Comparison of ENCODE assay signal across 8 cellular contexts in genomic region chr7:7157177-7157886, GRCh38. TPM values are rescaled to one million over a fixed set of nuclear protein-coding genes. Genes with fewer than 3 reads are reported as not detected.
A peak's percentile ranks its signal among the peaks of the same experiment; 100 is the strongest.
DNase-seq lines count a peak whose midpoint lies in the region; ATAC-seq and TF ChIP-seq lines count a peak whose summit lies in the region.

No MANE protein-coding gene starts in this region.

- H3K36me3 Mint-ChIP-seq in activated T-helper 2 cell treated with anti-CD3 and anti-CD28 coated beads, Interferon-gamma antibody, Interleukin-2, Interleukin-4, amounts not matched to agents 10 μg/mL and 5 μg/mL and 100 μg/mL, durations not matched to agents 14 hours and 24 hours and 36 hours (ENCODE audit: low read depth), result peaks cover 41% of the 10 kb centered on the region
- H3K36me3 Mint-ChIP-seq in memory B cell, result peaks cover 19% of the 10 kb centered on the region

- ATAC-seq in GM18858 (IDR thresholded peaks at IDR 0.05; ENCODE audit: unreplicated experiment) (peak; percentile 83), HG02870 (IDR thresholded peaks at IDR 0.05; ENCODE audit: unreplicated experiment) (peak; percentile 88), memory B cell (ENCODE audit: low read depth) (peak; percentile 80)

- H3K4me3 Mint-ChIP-seq in activated T-helper 2 cell treated with anti-CD3 and anti-CD28 coated beads, Interferon-gamma antibody, Interleukin-2, Interleukin-4, amounts not matched to agents 10 μg/mL and 5 μg/mL and 100 μg/mL, durations not matched to agents 14 hours and 24 hours and 36 hours (ENCODE audit: low read depth), result peak overlapping the region; percentile 79
- peak overlapping the region; percentile 91 for H3K4me3 Mint-ChIP-seq in memory B cell

- H3K36me3 ChIP-seq in OCI-LY7 (ENCODE audit: insufficient read depth, low read length), result no peaks in the 10 kb centered on the region

- no peaks in the 10 kb centered on the region for H4K20me1 ChIP-seq in OCI-LY7 (ENCODE audit: insufficient read depth, low read length)

- peaks cover 44% of the 10 kb centered on the region for H3K9me3 Mint-ChIP-seq in activated T-helper 2 cell treated with anti-CD3 and anti-CD28 coated beads, Interferon-gamma antibody, Interleukin-2, Interleukin-4, amounts not matched to agents 10 μg/mL and 5 μg/mL and 100 μg/mL, durations not matched to agents 14 hours and 24 hours and 36 hours
- peaks cover 1% of the 10 kb centered on the region for H3K9me3 Mint-ChIP-seq in memory B cell

- intact Hi-C loops in OCI-LY7 (cut with micrococcal nuclease; ENCODE audit: unreplicated experiment), result no loop called here
- intact Hi-C loops in activated T-helper 2 cell treated with anti-CD3 and anti-CD28 coated beads, Interferon-gamma antibody, Interleukin-2, Interleukin-4, amounts not matched to agents 10 μg/mL and 5 μg/mL and 100 μg/mL, durations not matched to agents 14 hours and 24 hours and 36 hours (cut with micrococcal nuclease), result loop anchor here (1.0 to 10.0 kb wide), 2 partner anchors 25 to 807 kb away; partner anchors contain the start of genes C1GALT1 and GLCCI1

- H3K4me1 ChIP-seq in OCI-LY7 (ENCODE audit: insufficient read depth, low read length, poor library complexity, severe bottlenecking), result peaks cover 18% of the 10 kb centered on the region

- no peaks in the 10 kb centered on the region for H3K9me3 ChIP-seq in OCI-LY7 (ENCODE audit: low read length)

- no peak for TF ChIP-seq CTCF in OCI-LY7 (conservative IDR thresholded peaks at IDR 0.05; ENCODE audit: low read length)

- DNase-seq in OCI-LY7 (ENCODE audit: low spot score) (no peak), memory B cell (ENCODE audit: low spot score in 2 of 2) (peak; percentile 15 to 44), NCI-H524 (lab: John Stamatoyannopoulos, UW) (no peak), ureter (ENCODE audit: low spot score) (no peak), D341Med (ENCODE audit: low spot score) (no peak)
- DNase-seq in activated T-helper 2 cell treated with anti-CD3 and anti-CD28 coated beads, Interferon-gamma antibody, Interleukin-2, Interleukin-4, amounts not matched to agents 10 μg/mL and 5 μg/mL and 100 μg/mL, durations not matched to agents 14 hours and 24 hours and 36 hours (ENCODE audit: low spot score), result peak; percentile 72

- CTCF ChIA-PET in OCI-LY7 (lab: Charles Lee; ENCODE audit: unreplicated experiment), result no interaction called here

- POLR2A ChIA-PET in OCI-LY7 (lab: Charles Lee), result no interaction called here

- H3K9me2 ChIP-seq in OCI-LY7 (ENCODE audit: insufficient read depth, low read length), result no peaks in the 10 kb centered on the region

- H3K27me3 Mint-ChIP-seq in activated T-helper 2 cell treated with anti-CD3 and anti-CD28 coated beads, Interferon-gamma antibody, Interleukin-2, Interleukin-4, amounts not matched to agents 10 μg/mL and 5 μg/mL and 100 μg/mL, durations not matched to agents 14 hours and 24 hours and 36 hours (ENCODE audit: low read depth), result no peaks in the 10 kb centered on the region
- no peaks in the 10 kb centered on the region for H3K27me3 Mint-ChIP-seq in memory B cell

- peaks cover 49% of the 10 kb centered on the region for H3K4me1 Mint-ChIP-seq in activated T-helper 2 cell treated with anti-CD3 and anti-CD28 coated beads, Interferon-gamma antibody, Interleukin-2, Interleukin-4, amounts not matched to agents 10 μg/mL and 5 μg/mL and 100 μg/mL, durations not matched to agents 14 hours and 24 hours and 36 hours (ENCODE audit: low read depth)
- peaks cover 38% of the 10 kb centered on the region for H3K4me1 Mint-ChIP-seq in memory B cell

- H2AFZ ChIP-seq in OCI-LY7 (ENCODE audit: low read length), result no peak overlapping the region

- H3K27ac Mint-ChIP-seq in activated T-helper 2 cell treated with anti-CD3 and anti-CD28 coated beads, Interferon-gamma antibody, Interleukin-2, Interleukin-4, amounts not matched to agents 10 μg/mL and 5 μg/mL and 100 μg/mL, durations not matched to agents 14 hours and 24 hours and 36 hours, result peak overlapping the region; percentile 80
- peak overlapping the region; percentile 91 for H3K27ac Mint-ChIP-seq in memory B cell

- no peak overlapping the region for H3K4me3 ChIP-seq in OCI-LY7 (ENCODE audit: low read depth, low read length, poor library complexity, severe bottlenecking)

- H3K4me2 ChIP-seq in OCI-LY7 (ENCODE audit: low read length), result peak overlapping the region; percentile 10; the same call in 1 of the 2 replicates

- BruUV-seq in OCI-LY7 (replicated peaks; lab: Mats Ljungman, UMichigan), result no TSS peak

- H3K79me2 ChIP-seq in OCI-LY7 (ENCODE audit: insufficient read depth, low read depth, low read length), result no peaks in the 10 kb centered on the region

- H3K27ac ChIP-seq in OCI-LY7 (ENCODE audit: low read depth, low read length, poor library complexity, severe bottlenecking), result no peak overlapping the region

RNA-seq across cellular contexts. Expression of gene C1GALT1, which starts 25.0 kb away (rescaled TPM):
- 18.9 and 28.9 TPM in 2 replicates for total RNA-seq in OCI-LY7 (2014; rRNA removed; shearing (Covaris generic))
- total RNA-seq in OCI-LY7 (2022), result 30.0 and 31.6 TPM in 2 replicates
- 37.1 and 37.6 TPM in 2 replicates for total RNA-seq in activated T-helper 2 cell treated with anti-CD3 and anti-CD28 coated beads, Interferon-gamma antibody, Interleukin-2, Interleukin-4, amounts not matched to agents 10 μg/mL and 5 μg/mL and 100 μg/mL, durations not matched to agents 14 hours and 24 hours and 36 hours
- 29.7 TPM for total RNA-seq in ureter

Comparison
In these comparisons a context has a peak if more than half of its experiments do, and no peak if none do; other contexts are left out.
1. DNase-seq: peak in activated T-helper 2 cell treated with anti-CD3 and anti-CD28 coated beads, Interferon-gamma antibody, Interleukin-2, Interleukin-4, amounts not matched to agents 10 μg/mL and 5 μg/mL and 100 μg/mL, durations not matched to agents 14 hours and 24 hours and 36 hours (single experiment) and memory B cell (2 of 2); none in OCI-LY7 (single experiment), NCI-H524 (0 of 2), ureter (single experiment) and D341Med (single experiment).
2. Peak in every context shown above with its lines, with median percentiles within 50 percentile points of each other: ATAC-seq.